25 cellular contexts compared by ENCODE assay signal in the genomic region with DNA sequence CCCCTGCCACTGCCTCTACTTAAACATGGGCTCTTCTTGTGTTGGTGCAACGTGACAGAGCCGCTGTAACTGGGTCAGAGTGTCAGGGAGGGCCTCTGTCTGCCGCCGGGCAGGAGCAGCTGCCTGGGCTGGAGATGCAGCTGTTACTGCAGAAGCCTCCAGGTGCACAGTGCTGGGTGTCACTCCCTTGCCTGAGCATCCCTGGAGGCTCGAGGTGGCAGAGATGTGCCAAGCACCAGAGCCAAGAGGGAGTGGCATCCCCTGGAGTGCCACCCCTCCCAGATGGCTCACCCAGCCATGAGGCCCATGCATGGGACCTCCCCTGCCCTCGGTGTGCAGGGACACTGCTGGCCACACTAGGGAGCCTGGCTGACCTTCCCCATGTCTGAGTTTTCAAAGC.
DNase-seq lines count a peak whose midpoint lies in the region; ATAC-seq, FAIRE-seq and TF ChIP-seq lines count a peak whose summit lies in the region.
"Had no signal": no experiment of that assay in that cellular context is flagged by ENCODE, and none has a peak within 500 bp of the region (broad histone marks: within the 10 kb centered on the region; RNA-seq: fewer than 3 reads in every experiment).

No MANE protein-coding gene starts in this region.

- H3K27me3 ChIP-seq in KMS-11 (ENCODE audit: insufficient read depth, low read depth) = no peaks in the 10 kb centered on the region
- H3K27me3 ChIP-seq in GM12878 (replicated peaks in 1 of 2; ENCODE audit: control insufficient read depth in 2 of 2, insufficient read depth in 2 of 2, low read length in 1 of 2) = no peaks in the 10 kb centered on the region
- H3K27me3 ChIP-seq: testis had no signal

- SMC1A ChIA-PET in GM12878 (lab: Charles Lee; ENCODE audit: uncharacterized antibody, unreplicated experiment) = interaction anchor here (1.5 to 2.0 kb wide), 2 partner anchors 18 to 26 kb away, joined by 4 to 5 read pairs; no protein-coding TSS in a partner anchor

- H3K27me3 Mint-ChIP-seq in osteocyte (ENCODE audit: unreplicated experiment) = no peaks in the 10 kb centered on the region
- H3K27me3 Mint-ChIP-seq: activated T-helper 17 cell treated with anti-CD3 and anti-CD28 coated beads, Interleukin-2, amount 50 U/mL, for 72 hours had no signal

- H3K36me3 ChIP-seq in KMS-11 (ENCODE audit: insufficient read depth) (no peaks in the 10 kb centered on the region), GM12878 (ENCODE audit: control insufficient read depth in 2 of 2, insufficient read depth in 2 of 2, low read length in 1 of 2) (peaks cover 0 to 2% of the 10 kb centered on the region in 2 experiments; a peak in 2 of 4 replicates)

- RAD21 ChIA-PET in GM12878 (lab: Charles Lee; ENCODE audit: unreplicated experiment) = interaction anchor here (0.7 kb wide), 1 partner anchor 41 kb away, joined by 3 read pairs; no protein-coding TSS in a partner anchor

- no peak for TF ChIP-seq RAD21 in GM12878 (IDR thresholded peaks at IDR 0.05; ENCODE audit: insufficient read depth, low read depth, low read length)

- H3K9me3 ChIP-seq in GM12878 (replicated peaks; ENCODE audit: control insufficient read depth, insufficient read depth, low read length) = no peaks in the 10 kb centered on the region
- H3K9me3 ChIP-seq: testis had no signal

- CTCF ChIA-PET in GM12878 (lab: Yijun Ruan, JAX) = interaction anchor here (1.0 to 2.0 kb wide), 2 partner anchors 10 to 73 kb away, joined by 3 to 9 read pairs; no protein-coding TSS in a partner anchor

- intact Hi-C loops in GM12878 (cut with micrococcal nuclease; ENCODE audit: unreplicated experiment) = no loop called here

- TF ChIP-seq CTCF in KMS-11 (conservative IDR thresholded peaks at IDR 0.05; ENCODE audit: low read depth, low read length) (no peak), GM12878 (IDR thresholded peaks at IDR 0.05 in 2 of 3, conservative IDR thresholded peaks at IDR 0.05 in 1 of 3; ENCODE audit: control insufficient read depth in 2 of 3, extremely low read depth in 1 of 3, insufficient read depth in 1 of 3, low read depth in 3 of 3, low read length in 3 of 3) (no peak), osteocyte (IDR thresholded peaks at IDR 0.05) (no peak), GM20000 (IDR thresholded peaks at IDR 0.05; ENCODE audit: extremely low read depth, missing control alignments) (no peak)

- no peaks in the 10 kb centered on the region for H3K79me2 ChIP-seq in KMS-11 (ENCODE audit: insufficient read depth, low read depth)
- no peaks in the 10 kb centered on the region for H3K79me2 ChIP-seq in GM12878 (ENCODE audit: control insufficient read depth, insufficient read depth, low read length)

- H2AFZ ChIP-seq in KMS-11 (ENCODE audit: low read depth) = no peak overlapping the region
- H2AFZ ChIP-seq in GM12878 (ENCODE audit: control insufficient read depth, low read depth, low read length) = no peak overlapping the region

- POLR2A ChIA-PET in GM12878 (lab: Charles Lee) = interaction anchor here (0.5 to 1.8 kb wide), 4 partner anchors 11 to 21 kb away, joined by 4 to 6 read pairs (median 4); no protein-coding TSS in a partner anchor

- ATAC-seq in GM12878 (peak; percentile 25), HG02610 (IDR thresholded peaks at IDR 0.05; ENCODE audit: unreplicated experiment) (no peak)
- ATAC-seq: activated naive CD4-positive, alpha-beta T cell treated with anti-CD3 and anti-CD28 coated beads, Interleukin-2, amount 50 U/mL, for 72 hours; activated T-helper 17 cell treated with anti-CD3 and anti-CD28 coated beads, Interleukin-2, amount 50 U/mL, for 72 hours had no signal

- peaks cover 17% of the 10 kb centered on the region for H3K4me1 ChIP-seq in KMS-11 (ENCODE audit: low read depth, poor library complexity, severe bottlenecking)
- no peaks in the 10 kb centered on the region for H3K4me1 ChIP-seq in GM12878 (ENCODE audit: control insufficient read depth, insufficient read depth, low read length)
- H3K4me1 ChIP-seq: testis had no signal

- FAIRE-seq in GM12878 (lab: Jason Lieb, UNC) = no peak
- FAIRE-seq: GM19239, kidney had no signal

- peak overlapping the region; percentile 14; the same call in 1 of the 2 replicates for H3K4me2 ChIP-seq in KMS-11
- no peak overlapping the region for H3K4me2 ChIP-seq in GM12878 (ENCODE audit: control insufficient read depth, insufficient read depth)
- H3K4me2 ChIP-seq: smooth muscle cell had no signal

- H3K27ac Mint-ChIP-seq in osteocyte (ENCODE audit: unreplicated experiment) = peak overlapping the region; percentile 39
- H3K27ac Mint-ChIP-seq: activated naive CD4-positive, alpha-beta T cell treated with anti-CD3 and anti-CD28 coated beads, Interleukin-2, amount 50 U/mL, for 72 hours; activated T-helper 17 cell treated with anti-CD3 and anti-CD28 coated beads, Interleukin-2, amount 50 U/mL, for 72 hours; CD4-positive, CD25-positive, alpha-beta regulatory T cell had no signal

- peaks cover 65% of the 10 kb centered on the region for H3K36me3 Mint-ChIP-seq in osteocyte (ENCODE audit: unreplicated experiment)
- H3K36me3 Mint-ChIP-seq: activated naive CD4-positive, alpha-beta T cell treated with anti-CD3 and anti-CD28 coated beads, Interleukin-2, amount 50 U/mL, for 72 hours; CD4-positive, CD25-positive, alpha-beta regulatory T cell had no signal

- in situ Hi-C loops in GM12878 (cut with MboI) = no loop called here

- H3K4me1 Mint-ChIP-seq in osteocyte (ENCODE audit: unreplicated experiment) = no peaks in the 10 kb centered on the region
- H3K4me1 Mint-ChIP-seq: activated T-helper 17 cell treated with anti-CD3 and anti-CD28 coated beads, Interleukin-2, amount 50 U/mL, for 72 hours; CD4-positive, CD25-positive, alpha-beta regulatory T cell had no signal

- BruUV-seq in GM12878 (replicated peaks; lab: Mats Ljungman, UMichigan) = no TSS peak

- H3K4me3 Mint-ChIP-seq in osteocyte (ENCODE audit: unreplicated experiment) = no peak overlapping the region
- H3K4me3 Mint-ChIP-seq: activated T-helper 17 cell treated with anti-CD3 and anti-CD28 coated beads, Interleukin-2, amount 50 U/mL, for 72 hours; CD4-positive, CD25-positive, alpha-beta regulatory T cell had no signal

- H3K27ac ChIP-seq in KMS-11 (peak overlapping the region; percentile 16; the same call in 1 of the 2 replicates), GM12878 (ENCODE audit: control insufficient read depth, insufficient read depth) (no peak overlapping the region)
- H3K27ac ChIP-seq: testis had no signal

- TF ChIP-seq EP300 in GM12878 (IDR thresholded peaks at IDR 0.05; ENCODE audit: borderline replicate concordance in 1 of 2, control insufficient read depth in 1 of 2, low read depth in 2 of 2, low read length in 2 of 2) = no peak

- no peaks in the 10 kb centered on the region for H3K9me3 Mint-ChIP-seq in osteocyte (ENCODE audit: unreplicated experiment)
- H3K9me3 Mint-ChIP-seq: activated naive CD4-positive, alpha-beta T cell treated with anti-CD3 and anti-CD28 coated beads, Interleukin-2, amount 50 U/mL, for 72 hours; activated T-helper 17 cell treated with anti-CD3 and anti-CD28 coated beads, Interleukin-2, amount 50 U/mL, for 72 hours; CD4-positive, CD25-positive, alpha-beta regulatory T cell had no signal

- TF ChIP-seq POLR2A in GM12878 (IDR thresholded peaks at IDR 0.05; ENCODE audit: low read depth, low read length) = no peak

- H3K4me3 ChIP-seq in KMS-11 (IDR thresholded peaks at IDR 0.05; ENCODE audit: insufficient read depth, low read depth, low read length) (no peak overlapping the region), GM12878 (no peak overlapping the region)
- H3K4me3 ChIP-seq: smooth muscle cell, testis had no signal

- peak; percentile 43 for DNase-seq in COR-L47 (lab: John Stamatoyannopoulos, UW)
- DNase-seq in GM12878 (ENCODE audit: low read depth, low spot score) = no peak
- DNase-seq in osteocyte (ENCODE audit: extremely low spot score, unreplicated experiment) = no peak
- no peak for DNase-seq in GM20000 (ENCODE audit: low spot score)
- no peak for DNase-seq in T-helper 1 cell
- DNase-seq: activated CD4-positive, alpha-beta T cell treated with anti-CD3 and anti-CD28 coated beads, Interleukin-2, amount 50 U/mL, for 48 hours; activated CD4-positive, CD25-positive, alpha-beta regulatory T cell; activated CD8-positive, alpha-beta memory T cell treated with anti-CD3 and anti-CD28 coated beads, Interleukin-2, amount 50 U/mL, for 48 hours; aorta; caudate nucleus; CD4-positive, CD25-positive, alpha-beta regulatory T cell; kidney; NCI-H1417 treated with DMSO at 0.1 percent for 48 hours; NCI-H2227 treated with DMSO at 0.1 percent for 48 hours; NCI-H82; nucleus accumbens; stimulated activated CD4-positive, alpha-beta T cell treated with anti-CD3 and anti-CD28 coated beads, Interleukin-2, amount 100 ng/mL, for 24 hours; T1000; testis had no signal

- 52% methylated on average over 6 of the region's 6 CpGs for WGBS in GM12878 (ENCODE audit: insufficient coverage, insufficient replicate concordance, low lambda C conversion rate, missing lambda C conversion rate)

- H3K9ac ChIP-seq in KMS-11 (no peak overlapping the region), GM12878 (ENCODE audit: control insufficient read depth, insufficient read depth, low read length) (no peak overlapping the region)

- no peaks in the 10 kb centered on the region for H4K20me1 ChIP-seq in KMS-11 (ENCODE audit: insufficient read depth)
- no peaks in the 10 kb centered on the region for H4K20me1 ChIP-seq in GM12878 (ENCODE audit: control insufficient read depth, insufficient read depth)

TF ChIP-seq in GM12878, 131 proteins besides CTCF, POLR2A, EP300 and RAD21 (continues in another document):
- TF ChIP-seq CREB1 (IDR thresholded peaks at IDR 0.05; ENCODE audit: low read depth) = no peak
- no peak for TF ChIP-seq SMC3 (IDR thresholded peaks at IDR 0.05; ENCODE audit: borderline replicate concordance, low read length)
- TF ChIP-seq, protein P1, sequence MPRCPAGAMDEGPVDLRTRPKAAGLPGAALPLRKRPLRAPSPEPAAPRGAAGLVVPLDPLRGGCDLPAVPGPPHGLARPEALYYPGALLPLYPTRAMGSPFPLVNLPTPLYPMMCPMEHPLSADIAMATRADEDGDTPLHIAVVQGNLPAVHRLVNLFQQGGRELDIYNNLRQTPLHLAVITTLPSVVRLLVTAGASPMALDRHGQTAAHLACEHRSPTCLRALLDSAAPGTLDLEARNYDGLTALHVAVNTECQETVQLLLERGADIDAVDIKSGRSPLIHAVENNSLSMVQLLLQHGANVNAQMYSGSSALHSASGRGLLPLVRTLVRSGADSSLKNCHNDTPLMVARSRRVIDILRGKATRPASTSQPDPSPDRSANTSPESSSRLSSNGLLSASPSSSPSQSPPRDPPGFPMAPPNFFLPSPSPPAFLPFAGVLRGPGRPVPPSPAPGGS (IDR thresholded peaks at IDR 0.05; ENCODE audit: borderline replicate concordance, insufficient read depth, low read depth, low read length, poor library complexity, severe bottlenecking) = no peak
- TF ChIP-seq PAX5 (IDR thresholded peaks at IDR 0.05; ENCODE audit: borderline replicate concordance, low read depth, low read length) = no peak
- no peak for TF ChIP-seq KAT2A (conservative IDR thresholded peaks at IDR 0.05; ENCODE audit: control insufficient read depth, low read depth, low read length)
- TF ChIP-seq HDAC2 (IDR thresholded peaks at IDR 0.05) = no peak
- TF ChIP-seq MTA2 (IDR thresholded peaks at IDR 0.05; ENCODE audit: low read depth) = no peak
- TF ChIP-seq SIN3A (IDR thresholded peaks at IDR 0.05; ENCODE audit: low read depth, low read length) = no peak
